16 cellular contexts compared by ENCODE assay signal in the genomic region with DNA sequence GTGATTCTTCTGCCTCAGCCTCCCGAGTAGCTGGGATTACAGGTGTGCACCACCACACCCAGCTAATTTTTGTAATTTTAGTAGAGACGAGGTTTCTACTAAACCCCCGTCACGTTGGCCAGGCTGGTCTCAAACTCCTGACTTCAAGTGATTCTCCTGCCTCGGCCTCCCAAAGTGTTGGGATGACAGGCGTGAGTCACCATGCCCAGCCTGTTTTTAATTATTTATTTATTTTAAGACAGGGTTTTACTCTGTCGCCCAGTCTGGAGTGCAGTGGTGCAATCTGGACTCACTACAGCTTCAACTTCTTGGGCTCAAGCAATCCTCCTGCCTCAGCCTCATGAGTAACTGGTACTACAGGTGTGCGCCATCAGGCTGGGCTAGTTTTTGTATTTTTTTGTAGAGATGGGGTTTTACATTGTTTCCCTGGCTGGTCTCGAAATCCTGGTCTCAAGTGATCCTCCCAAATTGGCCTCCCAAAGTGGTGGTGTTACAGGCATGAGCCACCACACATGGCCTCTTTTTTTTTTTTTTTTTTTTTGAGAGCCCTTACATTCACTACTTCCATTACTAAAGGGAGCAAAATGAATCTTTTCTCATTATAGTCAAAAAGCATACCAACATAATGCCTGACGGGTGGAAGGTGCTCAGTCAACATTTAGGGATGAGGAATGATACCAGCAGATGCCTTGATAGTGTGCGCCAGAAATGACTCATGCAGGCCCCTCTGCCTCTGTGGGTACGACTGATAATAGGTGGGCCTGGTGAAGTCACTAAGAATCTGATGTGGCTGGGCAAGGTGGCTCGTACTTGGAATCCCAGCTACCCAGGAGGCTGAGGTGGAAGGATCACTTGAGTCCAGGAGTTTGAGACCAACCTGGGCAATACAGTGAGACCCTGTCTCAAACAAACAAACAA.
"Had no signal": no experiment of that assay in that cellular context is flagged by ENCODE, and none has a peak within 500 bp of the region (broad histone marks: within the 10 kb centered on the region; RNA-seq: fewer than 3 reads in every experiment).

No MANE protein-coding gene starts in this region.

- H3K27ac Mint-ChIP-seq: immature natural killer cell; naive thymus-derived CD4-positive, alpha-beta T cell; type B pancreatic cell had no signal

- H3K9me3 ChIP-seq: esophagus muscularis mucosa, gastrocnemius medialis, neutrophil, right atrium auricular region, uterus had no signal

- H3K4me3 Mint-ChIP-seq: immature natural killer cell; naive thymus-derived CD4-positive, alpha-beta T cell; type B pancreatic cell had no signal

- H3K27ac ChIP-seq: esophagus muscularis mucosa, gastrocnemius medialis, neutrophil, right atrium auricular region, uterus had no signal

- H3K9me3 Mint-ChIP-seq: naive thymus-derived CD4-positive, alpha-beta T cell; type B pancreatic cell had no signal

- DNase-seq: cerebellar nuclear complex; effector CD4-positive, alpha-beta T cell; gastrocnemius medialis; immature natural killer cell; left cardiac atrium; left ventricle myocardium superior; mesenchymal stem cell; naive thymus-derived CD4-positive, alpha-beta T cell; stimulated activated CD4-positive, alpha-beta T cell treated with anti-CD3 and anti-CD28 coated beads, Interleukin-12 subunit alpha, Interleukin-12 subunit beta, amount 100 ng/mL, for 4 hours; stimulated activated naive CD4-positive, alpha-beta T cell treated with Interleukin-2 at 50 U/mL for 16 hours; uterus had no signal

- H3K36me3 ChIP-seq: neutrophil, uterus had no signal

- H3K27me3 ChIP-seq: gastrocnemius medialis, right atrium auricular region, uterus had no signal

- H3K4me1 Mint-ChIP-seq: immature natural killer cell had no signal

- H3K4me3 ChIP-seq: esophagus muscularis mucosa, gastrocnemius medialis, lung, right atrium auricular region, uterus had no signal

- H3K4me1 ChIP-seq: gastrocnemius medialis, right atrium auricular region, uterus had no signal
